ENCODE assay signal across 27 cellular contexts in genomic region chr15:80123034-80123433, GRCh38.
"Had no signal": no experiment of that assay in that cellular context is flagged by ENCODE, and none has a peak within 500 bp of the region (broad histone marks: within the 10 kb centered on the region; RNA-seq: fewer than 3 reads in every experiment).

No MANE protein-coding gene starts in this region.

- DNase-seq: activated CD4-positive, alpha-beta memory T cell treated with anti-CD3 and anti-CD28 coated beads, Interleukin-2, amount 10 ng/mL, durations not matched to agents 7 days and 5 days; activated CD4-positive, alpha-beta T cell treated with anti-CD3 and anti-CD28 coated beads, Interleukin-2, amount 10 ng/mL, durations not matched to agents 24 days and 14 days; activated effector memory CD4-positive, alpha-beta T cell treated with Interleukin-2 at 50 U/mL for 16 hours; activated naive CD4-positive, alpha-beta T cell treated with anti-CD3 and anti-CD28 coated beads for 36 hours; activated T-cell treated with anti-CD3 and anti-CD28 coated beads, Interleukin-2, amount 50 U/mL, for 72 hours; amygdala; colonic mucosa; dorsolateral prefrontal cortex; effector memory CD8-positive, alpha-beta T cell; foreskin melanocyte; hippocampal formation; kidney glomerular epithelial cell; left lung; natural killer cell; ovary; spleen; stimulated activated CD4-positive, alpha-beta T cell treated with anti-CD3 and anti-CD28 coated beads, Interleukin-4, amount 100 ng/mL, for 1 hour; stimulated activated naive CD4-positive, alpha-beta T cell; testis; trophoblast cell had no signal

- H3K27me3 Mint-ChIP-seq: activated CD4-positive, alpha-beta memory T cell treated with anti-CD3 and anti-CD28 coated beads, Interleukin-2, amount 10 ng/mL, durations not matched to agents 7 days and 5 days; activated CD4-positive, alpha-beta T cell treated with anti-CD3 and anti-CD28 coated beads, Interleukin-2, amount 10 ng/mL, durations not matched to agents 24 days and 14 days; effector memory CD8-positive, alpha-beta T cell had no signal

- H3K36me3 ChIP-seq: colonic mucosa, ovary, prostate gland had no signal

- H3K27me3 ChIP-seq: colonic mucosa, dorsolateral prefrontal cortex, left lung, ovary, spleen, testis, vagina had no signal

- H3K4me3 Mint-ChIP-seq: activated CD4-positive, alpha-beta memory T cell treated with anti-CD3 and anti-CD28 coated beads, Interleukin-2, amount 10 ng/mL, durations not matched to agents 7 days and 5 days; activated CD4-positive, alpha-beta T cell treated with anti-CD3 and anti-CD28 coated beads, Interleukin-2, amount 10 ng/mL, durations not matched to agents 24 days and 14 days; activated naive CD4-positive, alpha-beta T cell treated with anti-CD3 and anti-CD28 coated beads for 36 hours; activated T-cell treated with anti-CD3 and anti-CD28 coated beads, Interleukin-2, amount 50 U/mL, for 72 hours; effector memory CD8-positive, alpha-beta T cell; mesothelial cell of epicardium; natural killer cell had no signal

- H3K4me3 ChIP-seq: colonic mucosa, dorsolateral prefrontal cortex, left lung, lung, ovary, prostate gland, spleen, testis, vagina had no signal

- H3K4me1 ChIP-seq: colonic mucosa, left lung, prostate gland, testis, vagina had no signal

- ATAC-seq: activated CD4-positive, CD25-positive, alpha-beta regulatory T cell treated with anti-CD3 and anti-CD28 coated beads, Interleukin-2, amount 50 U/mL, for 24 hours; activated T-cell treated with anti-CD3 and anti-CD28 coated beads, Interleukin-2, amount 50 U/mL, for 72 hours; effector memory CD8-positive, alpha-beta T cell; esophagus mucosa; left lung; natural killer cell had no signal

- H3K9me3 ChIP-seq: colonic mucosa, left lung, ovary, prostate gland, spleen, testis, vagina had no signal

- H3K4me1 Mint-ChIP-seq: activated CD4-positive, alpha-beta memory T cell treated with anti-CD3 and anti-CD28 coated beads, Interleukin-2, amount 10 ng/mL, durations not matched to agents 7 days and 5 days; activated CD4-positive, alpha-beta T cell treated with anti-CD3 and anti-CD28 coated beads, Interleukin-2, amount 10 ng/mL, durations not matched to agents 24 days and 14 days; mesothelial cell of epicardium had no signal

- H3K27ac Mint-ChIP-seq: activated CD4-positive, alpha-beta memory T cell treated with anti-CD3 and anti-CD28 coated beads, Interleukin-2, amount 10 ng/mL, durations not matched to agents 7 days and 5 days; activated CD4-positive, alpha-beta T cell treated with anti-CD3 and anti-CD28 coated beads, Interleukin-2, amount 10 ng/mL, durations not matched to agents 24 days and 14 days; activated naive CD4-positive, alpha-beta T cell treated with anti-CD3 and anti-CD28 coated beads for 36 hours; activated T-cell treated with anti-CD3 and anti-CD28 coated beads, Interleukin-2, amount 50 U/mL, for 72 hours; effector memory CD8-positive, alpha-beta T cell; mesothelial cell of epicardium; natural killer cell had no signal

- H3K27ac ChIP-seq: colonic mucosa, dorsolateral prefrontal cortex, left lung, ovary, prostate gland, spleen, testis, vagina, VCaP had no signal
